ENCODE assay signal across 8 cellular contexts in the genomic region with DNA sequence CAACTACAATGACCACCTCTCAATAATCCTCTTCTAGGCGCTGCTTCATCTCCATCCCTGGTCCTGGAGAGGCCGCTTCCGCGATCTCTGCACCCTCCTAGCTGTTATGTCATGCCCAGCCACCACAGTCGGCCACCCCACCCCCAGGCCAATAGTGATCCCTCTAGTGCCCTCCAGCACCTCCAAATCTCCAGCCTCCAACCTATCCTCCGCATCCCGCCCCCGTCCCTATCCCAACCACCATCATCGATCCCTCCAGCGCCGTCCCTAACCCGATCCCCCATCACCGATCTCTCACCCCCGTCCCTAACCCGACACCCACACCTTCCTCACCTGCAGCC. TPM values are rescaled to one million over a fixed set of nuclear protein-coding genes. Genes with fewer than 3 reads are reported as not detected.
A peak's percentile ranks its signal among the peaks of the same experiment; 100 is the strongest.
DNase-seq lines count a peak whose midpoint lies in the region; ATAC-seq, FAIRE-seq and TF ChIP-seq lines count a peak whose summit lies in the region.

No MANE protein-coding gene starts in this region.

- TF ChIP-seq CTCF in HL-60 (IDR thresholded peaks at IDR 0.05; ENCODE audit: insufficient read depth, low read length): no peak

- DNase-seq in HL-60 (ENCODE audit: low read depth in 1 of 2, low spot score in 1 of 2): no peak
- peak; percentile 11 for DNase-seq in activated naive CD4-positive, alpha-beta T cell treated with anti-CD3 and anti-CD28 coated beads, Interleukin-2, amount 50 U/mL, for 16 hours
- no peak for DNase-seq in left cardiac atrium
- peak; percentile 53 for DNase-seq in retina
- no peak for DNase-seq in NCI-H446 treated with DMSO at 0.1 percent for 48 hours (lab: John Stamatoyannopoulos, UW)
- DNase-seq in NCI-H1105 (lab: John Stamatoyannopoulos, UW): no peak
- no peak for DNase-seq in HTR-8/SVneo (ENCODE audit: insufficient read length, low spot score)

- no peaks in the 10 kb centered on the region for H3K27me3 ChIP-seq in HL-60 (ENCODE audit: insufficient read depth, poor library complexity, severe bottlenecking)

- FAIRE-seq in HTR-8/SVneo (lab: Jason Lieb, UNC): no peak

- peak overlapping the region; percentile 90 for H3K27ac ChIP-seq in HL-60 (replicated peaks)

- H3K4me3 ChIP-seq in HL-60 (replicated peaks; ENCODE audit: insufficient read depth, low read length): peak overlapping the region; percentile 86

- ATAC-seq in GM18511 (IDR thresholded peaks at IDR 0.05; ENCODE audit: unreplicated experiment) (peak; percentile 27), left cardiac atrium (peak; percentile 35 to 37)

- intact Hi-C loops in left cardiac atrium (cut with DNase I): loop anchor here in 1 of 2 donors (5.0 to 10.0 kb wide), 2 partner anchors 91 to 127 kb away; no protein-coding TSS in a partner anchor

RNA-seq across cellular contexts. Expression of gene NKRF, which starts 0.9 kb away (rescaled TPM):
- total RNA-seq in left cardiac atrium: 1 to 10 TPM; 4.0 to 6.1 TPM

RNA-seq across cellular contexts. Expression of gene UBE2A, which starts 31.0 kb away (rescaled TPM):
- 10 to 100 TPM; 49.1 to 52.6 TPM for total RNA-seq in left cardiac atrium

RNA-seq across cellular contexts. Expression of gene STEEP1, which starts 40.2 kb away (rescaled TPM):
- 10 to 100 TPM; 13.1 to 17.8 TPM for total RNA-seq in left cardiac atrium

Comparison
In these comparisons a context has a peak if more than half of its experiments do, and no peak if none do; other contexts are left out.
1. DNase-seq: peak in activated naive CD4-positive, alpha-beta T cell treated with anti-CD3 and anti-CD28 coated beads, Interleukin-2, amount 50 U/mL, for 16 hours (single experiment) and retina (single experiment); none in HL-60 (0 of 2), left cardiac atrium (single experiment), NCI-H446 treated with DMSO at 0.1 percent for 48 hours (single experiment), NCI-H1105 (single experiment) and HTR-8/SVneo (single experiment).